ENCODE assay signal across 8 cellular contexts in genomic region chr14:22928237-22929103, GRCh38. TPM values are rescaled to one million over a fixed set of nuclear protein-coding genes. Genes with fewer than 3 reads are reported as not detected.
DNase-seq lines count a peak whose midpoint lies in the region; ATAC-seq and TF ChIP-seq lines count a peak whose summit lies in the region.

No MANE protein-coding gene starts in this region.

- no peak for ATAC-seq in Panc1
- ATAC-seq in GM19467 (IDR thresholded peaks at IDR 0.05; ENCODE audit: unreplicated experiment) = no peak

- BruUV-seq in Panc1 (replicated peaks; lab: Mats Ljungman, UMichigan) = TSS peak; percentile 88

- CTCF ChIA-PET in Panc1 (lab: Charles Lee) = interaction anchor here (0.6 to 1.1 kb wide), 3 partner anchors 13 to 118 kb away, joined by 4 to 5 read pairs (median 5); partner anchors contain the start of gene AJUBA

- POLR2A ChIA-PET in Panc1 (lab: Charles Lee) = interaction anchor here (1.2 kb wide), 1 partner anchor 28 kb away, joined by 4 read pairs; the partner anchor contains the start of gene HAUS4

- intact Hi-C loops in Panc1 (cut with micrococcal nuclease; ENCODE audit: unreplicated experiment) (no loop called here), sigmoid colon (cut with DNase I) (loop anchor here (2.0 to 10.0 kb wide), 2 partner anchors 54 to 376 kb away; partner anchors contain the start of genes AJUBA, BCL2L2 and PPP1R3E)

- H3K9me3 ChIP-seq in Panc1 (ENCODE audit: control insufficient read depth, insufficient read depth, low read depth, low read length) (no peaks in the 10 kb centered on the region), sigmoid colon (no peaks in the 10 kb centered on the region)

- no peaks in the 10 kb centered on the region for H3K27me3 ChIP-seq in Panc1 (ENCODE audit: control insufficient read depth, insufficient read depth, low read length)
- H3K27me3 ChIP-seq in sigmoid colon = no peaks in the 10 kb centered on the region

- TF ChIP-seq EP300 in sigmoid colon (IDR thresholded peaks at IDR 0.05) = no peak

- peaks cover 10% of the 10 kb centered on the region for H3K36me3 ChIP-seq in Panc1 (ENCODE audit: control insufficient read depth, insufficient read depth, low read length)
- H3K36me3 ChIP-seq in sigmoid colon = peaks cover 15 to 35% (median 21%) of the 10 kb centered on the region in 4 donors

- DNase-seq in Panc1 (ENCODE audit: low read depth, low spot score) (no peak), fibroblast of mammary gland (ENCODE audit: low read depth) (no peak), sigmoid colon (no peak), NCI-H2227 treated with DMSO at 0.1 percent for 48 hours (lab: John Stamatoyannopoulos, UW) (no peak), G401 (ENCODE audit: low spot score) (no peak), SW480 (ENCODE audit: low spot score) (no peak)

- TF ChIP-seq POLR2A in sigmoid colon (IDR thresholded peaks at IDR 0.05) = no peak

- peak overlapping the region; percentile 87 for H3K27ac ChIP-seq in Panc1 (ENCODE audit: low read length)
- peak overlapping the region; percentile 87 to 97 (median 94) for H3K27ac ChIP-seq in sigmoid colon

- 6 to 7% methylated on average over 12 of the region's 12 CpGs for WGBS in sigmoid colon, 2 donors

- in situ Hi-C loops in Panc1 (cut with HindIII; ENCODE audit: low pct_unique_long_range_greater_than_20kb, low sequenced_read_pairs) = no loop called here
- in situ Hi-C loops in G401 (cut with HindIII; ENCODE audit: low sequenced_read_pairs) = no loop called here

- peak overlapping the region; percentile 68 for H3K4me3 ChIP-seq in GM12875 (ENCODE audit: low read depth, low read length)
- H3K4me3 ChIP-seq in Panc1 (ENCODE audit: low read depth in 2 of 2, low read length in 2 of 2) = peak overlapping the region; percentile 86 to 95
- peak overlapping the region; percentile 100 for H3K4me3 ChIP-seq in fibroblast of mammary gland (ENCODE audit: control insufficient read depth, low read depth, low read length)
- peak overlapping the region; percentile 75 to 91 (median 83) for H3K4me3 ChIP-seq in sigmoid colon

- TF ChIP-seq CTCF in GM12875 (IDR thresholded peaks at IDR 0.05; ENCODE audit: borderline replicate concordance, insufficient read depth, low read depth, low read length) (no peak), Panc1 (IDR thresholded peaks at IDR 0.05) (no peak), fibroblast of mammary gland (conservative IDR thresholded peaks at IDR 0.05; ENCODE audit: control insufficient read depth, insufficient read depth, low read depth, low read length) (no peak), sigmoid colon (IDR thresholded peaks at IDR 0.05) (no peak)

- H3K4me1 ChIP-seq in Panc1 (ENCODE audit: control insufficient read depth, insufficient read depth, low read length) (peaks cover 9% of the 10 kb centered on the region), sigmoid colon (peaks cover 0 to 21% (median 16%) of the 10 kb centered on the region in 4 donors)

RNA-seq across cellular contexts. Expression of gene PRMT5, which starts 0.7 kb away (rescaled TPM):
- total RNA-seq in Panc1 (2021; ENCODE audit: unreplicated experiment) (108 TPM), sigmoid colon (10 to 100 TPM; 33.3 to 61.7 (median 44.7) TPM)
- polyA plus RNA-seq in Panc1 (2012; ENCODE audit: insufficient read length) = 200 TPM
- polyA plus RNA-seq in sigmoid colon = 10 to 100 TPM; 33.3 to 66.7 (median 55.4) TPM
- 206 and 257 TPM in 2 replicates for total RNA-seq in G401 (2014; rRNA removed; shearing (Covaris generic))

RNA-seq across cellular contexts. Expression of gene RBM23, which starts 9.5 kb away (rescaled TPM):
- total RNA-seq in Panc1 (2021; ENCODE audit: unreplicated experiment) (47.2 TPM), sigmoid colon (1,000 to 10,000 TPM in 1 of 4 donors, 100 to 1,000 TPM in 3; 356 to 5,076 (median 594) TPM)
- polyA plus RNA-seq in Panc1 (2012; ENCODE audit: insufficient read length) = 49.5 TPM
- polyA plus RNA-seq in sigmoid colon = 10 to 100 TPM; 31.8 to 46.5 (median 40.8) TPM
- 62.2 and 78.0 TPM in 2 replicates for total RNA-seq in G401 (2014; rRNA removed; shearing (Covaris generic))

RNA-seq across cellular contexts. Expression of gene HAUS4, which starts 28.4 kb away (rescaled TPM):
- total RNA-seq in Panc1 (2021; ENCODE audit: unreplicated experiment) = 25.7 TPM
- 14.1 TPM for polyA plus RNA-seq in Panc1 (2012; ENCODE audit: insufficient read length)
- 10 to 100 TPM; 28.1 to 82.6 (median 59.8) TPM for total RNA-seq in sigmoid colon
- 10 to 100 TPM; 37.8 to 46.7 (median 44.9) TPM for polyA plus RNA-seq in sigmoid colon
- total RNA-seq in G401 (2014; rRNA removed; shearing (Covaris generic)) = 102 and 131 TPM in 2 replicates

RNA-seq across cellular contexts. Expression of gene REM2, which starts 45.4 kb away (rescaled TPM):
- total RNA-seq in Panc1 (2021; ENCODE audit: unreplicated experiment) (0.18 TPM), sigmoid colon (1 to 10 TPM in 1 of 4 donors, under 1 TPM in 2, not detected in 1; 0.71 to 1.4 (median 0.81) TPM)
- polyA plus RNA-seq in Panc1 (2012; ENCODE audit: insufficient read length) = 0.31 TPM
- polyA plus RNA-seq in sigmoid colon = under 1 TPM in 2 of 3 donors, not detected in 1; 0.60 to 0.96 TPM
- not detected in 2 replicates for total RNA-seq in G401 (2014; rRNA removed; shearing (Covaris generic))

RNA-seq across cellular contexts. Expression of gene AJUBA, which starts 53.9 kb away (rescaled TPM):
- total RNA-seq in Panc1 (2021; ENCODE audit: unreplicated experiment) (50.2 TPM), sigmoid colon (1 to 10 TPM; 5.0 to 5.5 (median 5.1) TPM)
- polyA plus RNA-seq in Panc1 (2012; ENCODE audit: insufficient read length) = 22.9 TPM
- polyA plus RNA-seq in sigmoid colon = 1 to 10 TPM in 2 of 3 donors, under 1 TPM in 1; 0.23 to 7.8 (median 6.0) TPM
- 16.4 and 17.0 TPM in 2 replicates for total RNA-seq in G401 (2014; rRNA removed; shearing (Covaris generic))
